ENCODE assay signal across 24 cellular contexts in genomic region chr12:34350092-34351041, GRCh38.
DNase-seq lines count a peak whose midpoint lies in the region; ATAC-seq and FAIRE-seq lines count a peak whose summit lies in the region.
"Had no signal": no experiment of that assay in that cellular context is flagged by ENCODE, and none has a peak within 500 bp of the region (broad histone marks: within the 10 kb centered on the region; RNA-seq: fewer than 3 reads in every experiment).

No MANE protein-coding gene starts in this region.

- peaks cover 100% of the 10 kb centered on the region for H3K27me3 ChIP-seq in NT2/D1 (ENCODE audit: insufficient read depth, insufficient read length)
- H3K27me3 ChIP-seq: Peyer's patch had no signal

- peaks cover 54% of the 10 kb centered on the region for H3K4me1 ChIP-seq in NT2/D1 (ENCODE audit: insufficient read depth, insufficient read length)
- H3K4me1 ChIP-seq: BE2C, Peyer's patch had no signal

- no peak overlapping the region for H3K27ac Mint-ChIP-seq in stimulated activated naive CD8-positive, alpha-beta T cell treated with anti-CD3 and anti-CD28 coated beads, Interleukin-15, amount 100 ng/mL, for 72 hours
- H3K27ac Mint-ChIP-seq: CD4-positive, alpha-beta T cell; GM23338 had no signal

- no peaks in the 10 kb centered on the region for H3K27me3 Mint-ChIP-seq in stimulated activated naive CD8-positive, alpha-beta T cell treated with anti-CD3 and anti-CD28 coated beads, Interleukin-15, amount 100 ng/mL, for 72 hours
- H3K27me3 Mint-ChIP-seq: CD4-positive, alpha-beta T cell had no signal

- DNase-seq in DMS 273 (lab: John Stamatoyannopoulos, UW; ENCODE audit: unreplicated experiment) (peak; percentile 23), DMS 273 treated with DMSO at 0.1 percent for 48 hours (lab: John Stamatoyannopoulos, UW) (no peak), NT2/D1 (ENCODE audit: low read depth, low spot score) (no peak), urothelium cell line (ENCODE audit: low spot score) (peak; percentile 82), SIG-M5 (lab: John Stamatoyannopoulos, UW) (no peak)
- DNase-seq in stimulated activated naive CD8-positive, alpha-beta T cell treated with anti-CD3 and anti-CD28 coated beads, Interleukin-15, amount 100 ng/mL, for 72 hours: no peak
- DNase-seq in stimulated activated naive CD8-positive, alpha-beta T cell treated with anti-CD3 and anti-CD28 coated beads, Interleukin-15, Interleukin-2, amounts not matched to agents 100 U/mL and 50 U/mL, for 24 hours: no peak
- DNase-seq in activated CD4-positive, alpha-beta T cell treated with anti-CD3 and anti-CD28 coated beads, Interleukin-2, amount 50 U/mL, for 48 hours: no peak
- DNase-seq: 8988T; BE2C; CD4-positive, alpha-beta T cell; DMS79; HCEC 1CT; KBM-7; MV-4-11; NCI-H1417 treated with DMSO at 0.1 percent for 48 hours; NCI-H187 treated with DMSO at 0.1 percent for 48 hours; NCI-H2171 treated with DMSO at 0.1 percent for 48 hours; NCI-H82; Peyer's patch; T-helper 1 cell had no signal

- peak; percentile 40 for FAIRE-seq in urothelium cell line (lab: Jason Lieb, UNC)
- FAIRE-seq: GM12892, GM18507 had no signal

- no peaks in the 10 kb centered on the region for H3K36me3 ChIP-seq in NT2/D1 (ENCODE audit: insufficient read depth, insufficient read length, low read length)
- H3K36me3 ChIP-seq: BE2C, Peyer's patch had no signal

- no peaks in the 10 kb centered on the region for H3K4me1 Mint-ChIP-seq in stimulated activated naive CD8-positive, alpha-beta T cell treated with anti-CD3 and anti-CD28 coated beads, Interleukin-15, amount 100 ng/mL, for 72 hours
- H3K4me1 Mint-ChIP-seq: GM23338 had no signal

- H3K4me3 ChIP-seq in NT2/D1 (ENCODE audit: insufficient read length, low read depth): peak overlapping the region; percentile 5
- H3K4me3 ChIP-seq: GM23338, Peyer's patch had no signal

- ATAC-seq in stimulated activated naive CD8-positive, alpha-beta T cell treated with anti-CD3 and anti-CD28 coated beads, Interleukin-15, amount 100 ng/mL, for 72 hours: peak; percentile 11
- ATAC-seq in stimulated activated naive CD8-positive, alpha-beta T cell treated with anti-CD3 and anti-CD28 coated beads, Interleukin-15, Interleukin-2, amounts not matched to agents 100 U/mL and 50 U/mL, for 24 hours: no peak
- ATAC-seq: GM23338 had no signal

- H3K4me3 Mint-ChIP-seq in stimulated activated naive CD8-positive, alpha-beta T cell treated with anti-CD3 and anti-CD28 coated beads, Interleukin-15, amount 100 ng/mL, for 72 hours: no peak overlapping the region
- H3K4me3 Mint-ChIP-seq: CD4-positive, alpha-beta T cell; GM23338 had no signal

- peak overlapping the region; percentile 17 for H3K9ac ChIP-seq in NT2/D1 (ENCODE audit: insufficient read length, low read depth)

- peaks cover 0 to 63% of the 10 kb centered on the region in 2 donors for H3K9me3 Mint-ChIP-seq in stimulated activated naive CD8-positive, alpha-beta T cell treated with anti-CD3 and anti-CD28 coated beads, Interleukin-15, amount 100 ng/mL, for 72 hours
- H3K9me3 Mint-ChIP-seq: CD4-positive, alpha-beta T cell had no signal

- no peaks in the 10 kb centered on the region for H3K9me3 ChIP-seq in NT2/D1 (ENCODE audit: insufficient read depth, low read length)
- H3K9me3 ChIP-seq: BE2C had no signal

Comparison
In these comparisons a context has a peak if more than half of its experiments do, and no peak if none do; other contexts are left out.
1. DNase-seq: peak in DMS 273 (single experiment) and urothelium cell line (single experiment); none in DMS 273 treated with DMSO at 0.1 percent for 48 hours (single experiment), stimulated activated naive CD8-positive, alpha-beta T cell treated with anti-CD3 and anti-CD28 coated beads, Interleukin-15, amount 100 ng/mL, for 72 hours (0 of 2), stimulated activated naive CD8-positive, alpha-beta T cell treated with anti-CD3 and anti-CD28 coated beads, Interleukin-15, Interleukin-2, amounts not matched to agents 100 U/mL and 50 U/mL, for 24 hours (single experiment), NT2/D1 (single experiment), SIG-M5 (single experiment) and activated CD4-positive, alpha-beta T cell treated with anti-CD3 and anti-CD28 coated beads, Interleukin-2, amount 50 U/mL, for 48 hours (0 of 2).